ENCODE assay signal across 1 cellular context in the genomic region with DNA sequence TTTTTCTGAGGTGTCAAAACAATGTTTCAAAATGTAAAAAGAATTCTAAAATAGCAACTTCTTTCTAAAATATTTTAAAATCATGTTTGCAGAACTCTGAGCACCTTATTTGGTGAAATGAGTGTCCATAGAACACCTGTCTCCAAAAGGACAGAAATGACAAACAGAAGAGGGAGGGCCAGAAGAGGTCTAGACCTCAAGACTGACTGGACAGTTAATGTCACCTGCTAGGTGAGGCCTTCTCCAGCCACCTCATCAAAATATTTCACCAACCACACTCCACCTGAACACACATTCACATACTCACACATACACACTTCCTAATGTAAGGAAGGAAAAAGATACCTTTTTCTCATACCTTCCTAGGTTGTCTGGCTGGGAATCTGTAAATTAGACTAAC.
TF ChIP-seq lines count a peak whose summit lies in the region.

No MANE protein-coding gene starts in this region.

TF ChIP-seq in GM12878, 131 proteins besides CTCF, POLR2A, EP300 and RAD21 (continued from another document):
- no peak for TF ChIP-seq ZBTB33 (IDR thresholded peaks at IDR 0.05)
- TF ChIP-seq, protein P1, sequence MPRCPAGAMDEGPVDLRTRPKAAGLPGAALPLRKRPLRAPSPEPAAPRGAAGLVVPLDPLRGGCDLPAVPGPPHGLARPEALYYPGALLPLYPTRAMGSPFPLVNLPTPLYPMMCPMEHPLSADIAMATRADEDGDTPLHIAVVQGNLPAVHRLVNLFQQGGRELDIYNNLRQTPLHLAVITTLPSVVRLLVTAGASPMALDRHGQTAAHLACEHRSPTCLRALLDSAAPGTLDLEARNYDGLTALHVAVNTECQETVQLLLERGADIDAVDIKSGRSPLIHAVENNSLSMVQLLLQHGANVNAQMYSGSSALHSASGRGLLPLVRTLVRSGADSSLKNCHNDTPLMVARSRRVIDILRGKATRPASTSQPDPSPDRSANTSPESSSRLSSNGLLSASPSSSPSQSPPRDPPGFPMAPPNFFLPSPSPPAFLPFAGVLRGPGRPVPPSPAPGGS (IDR thresholded peaks at IDR 0.05; ENCODE audit: borderline replicate concordance, insufficient read depth, low read depth, low read length, poor library complexity, severe bottlenecking): no peak
TF ChIP-seq in GM12878: peak in this region for 0.
